20 cellular contexts compared by ENCODE assay signal in the genomic region with DNA sequence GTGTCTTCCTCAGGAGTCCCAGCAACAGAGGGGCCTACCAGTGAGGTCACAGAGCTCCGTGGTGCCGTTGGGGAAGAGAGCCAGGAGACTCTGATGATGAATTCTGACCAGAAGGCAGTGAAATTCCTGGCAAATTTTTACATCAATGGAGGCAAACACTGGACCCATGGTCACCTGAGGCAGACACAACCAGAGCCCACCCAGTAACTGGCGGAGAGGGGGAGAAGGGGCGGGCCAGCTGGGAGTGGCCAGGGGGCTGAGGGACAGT. TPM values are rescaled to one million over a fixed set of nuclear protein-coding genes. Genes with fewer than 3 reads are reported as not detected.
"Had no signal": no experiment of that assay in that cellular context is flagged by ENCODE, and none has a peak within 500 bp of the region (broad histone marks: within the 10 kb centered on the region; RNA-seq: fewer than 3 reads in every experiment).

A gene (plus strand): TSS at position 93 of the 268 bp plus-strand sequence. CDS start 1 bp downstream, at position 94.

- H3K4me3 ChIP-seq: breast epithelium, left lung, prostate gland had no signal

- H3K36me3 Mint-ChIP-seq: activated CD8-positive, alpha-beta memory T cell treated with anti-CD3 and anti-CD28 coated beads, Interleukin-2, amount 10 ng/mL, durations not matched to agents 7 days and 5 days; activated naive CD8-positive, alpha-beta T cell treated with anti-CD3 and anti-CD28 coated beads for 36 hours had no signal

- DNase-seq: activated CD4-positive, alpha-beta T cell treated with anti-CD3 and anti-CD28 coated beads, Interleukin-2, amount 50 U/mL, for 4 hours; activated CD8-positive, alpha-beta memory T cell treated with anti-CD3 and anti-CD28 coated beads, Interleukin-2, amount 10 ng/mL, durations not matched to agents 7 days and 5 days; activated effector memory CD4-positive, alpha-beta T cell treated with anti-CD3 and anti-CD28 coated beads, Interleukin-2, amount 50 U/mL, for 16 hours; activated naive CD8-positive, alpha-beta T cell treated with anti-CD3 and anti-CD28 coated beads for 36 hours; activated T-cell treated with anti-CD3 and anti-CD28 coated beads, Interleukin-2, amount 50 U/mL, for 4 hours; anterior cingulate cortex; foreskin melanocyte; head of caudate nucleus; left lung; occipital lobe; stimulated activated CD4-positive, alpha-beta T cell treated with anti-CD3 and anti-CD28 coated beads, Interleukin-2, amount 100 ng/mL, for 24 hours; stimulated activated naive CD4-positive, alpha-beta T cell; trophoblast cell had no signal

- H3K27ac Mint-ChIP-seq: activated CD8-positive, alpha-beta memory T cell treated with anti-CD3 and anti-CD28 coated beads, Interleukin-2, amount 10 ng/mL, durations not matched to agents 7 days and 5 days; activated naive CD8-positive, alpha-beta T cell treated with anti-CD3 and anti-CD28 coated beads for 36 hours; T-helper 2 cell treated with Interferon-gamma antibody and Interleukin-4, amounts not matched to agents 5 μg/mL and 100 μg/mL, for 36 hours had no signal

- H3K9me3 ChIP-seq: breast epithelium, left lung, prostate gland had no signal

- H3K27me3 Mint-ChIP-seq: activated CD8-positive, alpha-beta memory T cell treated with anti-CD3 and anti-CD28 coated beads, Interleukin-2, amount 10 ng/mL, durations not matched to agents 7 days and 5 days; activated naive CD8-positive, alpha-beta T cell treated with anti-CD3 and anti-CD28 coated beads for 36 hours had no signal

- H3K9me3 Mint-ChIP-seq: activated naive CD8-positive, alpha-beta T cell treated with anti-CD3 and anti-CD28 coated beads for 36 hours; activated T-cell treated with anti-CD3 and anti-CD28 coated beads, Interleukin-2, amount 50 U/mL, for 4 hours; T-helper 2 cell treated with Interferon-gamma antibody and Interleukin-4, amounts not matched to agents 5 μg/mL and 100 μg/mL, for 36 hours had no signal

- H3K27me3 ChIP-seq: breast epithelium, left lung had no signal

- H3K4me3 Mint-ChIP-seq: activated CD8-positive, alpha-beta memory T cell treated with anti-CD3 and anti-CD28 coated beads, Interleukin-2, amount 10 ng/mL, durations not matched to agents 7 days and 5 days; activated naive CD8-positive, alpha-beta T cell treated with anti-CD3 and anti-CD28 coated beads for 36 hours; activated T-cell treated with anti-CD3 and anti-CD28 coated beads, Interleukin-2, amount 50 U/mL, for 4 hours; T-helper 2 cell treated with Interferon-gamma antibody and Interleukin-4, amounts not matched to agents 5 μg/mL and 100 μg/mL, for 36 hours had no signal

- H3K36me3 ChIP-seq: breast epithelium, left lung, prostate gland had no signal

- ATAC-seq: activated CD8-positive, alpha-beta memory T cell treated with anti-CD3 and anti-CD28 coated beads, Interleukin-2, amount 10 ng/mL, durations not matched to agents 7 days and 5 days; activated T-cell treated with anti-CD3 and anti-CD28 coated beads, Interleukin-2, amount 50 U/mL, for 4 hours; left lung; sciatic nerve had no signal

- H3K27ac ChIP-seq: breast epithelium, left lung, prostate gland had no signal

RNA-seq across cellular contexts. Expression of the gene that starts here (rescaled TPM):
- total RNA-seq: activated CD8-positive, alpha-beta memory T cell treated with anti-CD3 and anti-CD28 coated beads, Interleukin-2, amount 10 ng/mL, durations not matched to agents 7 days and 5 days; activated naive CD8-positive, alpha-beta T cell treated with anti-CD3 and anti-CD28 coated beads for 36 hours; activated T-cell treated with anti-CD3 and anti-CD28 coated beads, Interleukin-2, amount 50 U/mL, for 4 hours; breast epithelium; chondrocyte; left lung; myocyte; occipital lobe; sciatic nerve had no signal
- polyA plus RNA-seq: keratinocyte had no signal
